8 cellular contexts compared by ENCODE assay signal in genomic region chr1:9198538-9199361, GRCh38. TPM values are rescaled to one million over a fixed set of nuclear protein-coding genes. Genes with fewer than 3 reads are reported as not detected.
DNase-seq lines count a peak whose midpoint lies in the region; ATAC-seq and TF ChIP-seq lines count a peak whose summit lies in the region.

No MANE protein-coding gene starts in this region.

- H3K4me3 ChIP-seq in GM23338, result peak overlapping the region; percentile 49

- H2AFZ ChIP-seq in GM23338, result peak overlapping the region; percentile 96

- no peak overlapping the region for H3K27ac ChIP-seq in GM23338 (ENCODE audit: low read depth)

- no peaks in the 10 kb centered on the region for H3K9me2 ChIP-seq in GM23338 (ENCODE audit: insufficient read depth)

- H3K4me1 Mint-ChIP-seq in GM23338 (peaks cover 35% of the 10 kb centered on the region), mesothelial cell of epicardium (peaks cover 27% of the 10 kb centered on the region)

- H3K4me1 ChIP-seq in GM23338 (ENCODE audit: insufficient read depth), result peaks cover 14% of the 10 kb centered on the region; the same call in 1 of the 2 replicates

- no peak overlapping the region for H3K27ac Mint-ChIP-seq in GM23338
- no peak overlapping the region for H3K27ac Mint-ChIP-seq in mesothelial cell of epicardium

- TF ChIP-seq CTCF in GM23338 (conservative IDR thresholded peaks at IDR 0.05; ENCODE audit: low read depth in 2 of 2) (peak in 1 of 2 experiments; percentile 48; a peak in 2 of 4 replicates), mesothelial cell of epicardium (IDR thresholded peaks at IDR 0.05; ENCODE audit: unreplicated experiment) (no peak)

- no peaks in the 10 kb centered on the region; the same call in 2 of the 3 replicates for H3K9me3 Mint-ChIP-seq in GM23338
- no peaks in the 10 kb centered on the region for H3K9me3 Mint-ChIP-seq in mesothelial cell of epicardium

- no peaks in the 10 kb centered on the region for H3K79me2 ChIP-seq in GM23338 (replicated peaks; ENCODE audit: insufficient read depth)

- H3K27me3 ChIP-seq in GM23338 (ENCODE audit: insufficient read depth), result peaks cover 70% of the 10 kb centered on the region

- peak overlapping the region; percentile 82 for H3K4me2 ChIP-seq in GM23338

- DNase-seq in AG08396 (ENCODE audit: low spot score) (peak; percentile 48), GM23338 (ENCODE audit: low spot score) (peak; percentile 87), dermis blood vessel endothelial cell (peak; percentile 69), mesothelial cell of epicardium (ENCODE audit: low spot score in 2 of 2, unreplicated experiment in 2 of 2) (peak in 1 of 2 experiments; percentile 64), cerebellum (ENCODE audit: low spot score) (no peak), NCI-H2196 treated with DMSO at 0.1 percent for 48 hours (lab: John Stamatoyannopoulos, UW; ENCODE audit: unreplicated experiment) (no peak)

- H3K36me3 Mint-ChIP-seq in GM23338 (ENCODE audit: low read depth) (no peaks in the 10 kb centered on the region), mesothelial cell of epicardium (no peaks in the 10 kb centered on the region)

- ATAC-seq in GM23338, result peak; percentile 79
- no peak for ATAC-seq in HG03432 (IDR thresholded peaks at IDR 0.05; ENCODE audit: unreplicated experiment)
- no peak for ATAC-seq in GM19035 (IDR thresholded peaks at IDR 0.05; ENCODE audit: unreplicated experiment)

- H3F3A ChIP-seq in GM23338 (replicated peaks; ENCODE audit: low read depth), result no peaks in the 10 kb centered on the region

- no peaks in the 10 kb centered on the region for H3K36me3 ChIP-seq in GM23338 (ENCODE audit: insufficient read depth)

- H3K27me3 Mint-ChIP-seq in GM23338 (ENCODE audit: insufficient read depth, low read depth, poor library complexity), result peaks cover 71% of the 10 kb centered on the region
- H3K27me3 Mint-ChIP-seq in mesothelial cell of epicardium (ENCODE audit: low read depth), result peaks cover 76% of the 10 kb centered on the region

- H3K4me3 Mint-ChIP-seq in GM23338 (peak overlapping the region; percentile 71), mesothelial cell of epicardium (peak overlapping the region; percentile 58)

- H4K20me1 ChIP-seq in GM23338 (replicated peaks; ENCODE audit: insufficient read depth), result no peaks in the 10 kb centered on the region

TF ChIP-seq in GM23338, 12 proteins besides CTCF, POLR2A, EP300 and RAD21:
- TF ChIP-seq EZH2phosphoT487 (IDR thresholded peaks at IDR 0.05; ENCODE audit: unreplicated experiment), result no peak
- TF ChIP-seq NANOG (IDR thresholded peaks at IDR 0.05; ENCODE audit: borderline replicate concordance), result no peak
- TF ChIP-seq JUNB (IDR thresholded peaks at IDR 0.05; ENCODE audit: unreplicated experiment), result no peak
- no peak for TF ChIP-seq ZNF462 (CRISPR knock-in tag; IDR thresholded peaks at IDR 0.05)
- TF ChIP-seq EZH2 (IDR thresholded peaks at IDR 0.05; ENCODE audit: low read depth, unreplicated experiment), result no peak
- no peak for TF ChIP-seq STAT1 (IDR thresholded peaks at IDR 0.05; ENCODE audit: unreplicated experiment)
- no peak for TF ChIP-seq ETS1 (IDR thresholded peaks at IDR 0.05)
- TF ChIP-seq ZNF331 (CRISPR knock-in tag; IDR thresholded peaks at IDR 0.05; ENCODE audit: low read depth), result no peak
- no peak for TF ChIP-seq CREB1 (CRISPR knock-in tag; IDR thresholded peaks at IDR 0.05; ENCODE audit: low read depth)
- no peak for TF ChIP-seq ZNF114 (CRISPR knock-in tag; IDR thresholded peaks at IDR 0.05)
- no peak for TF ChIP-seq POLR2AphosphoS5 (IDR thresholded peaks at IDR 0.05; ENCODE audit: low read depth)

RNA-seq across cellular contexts. Expression of gene H6PD, which starts 35.8 kb away (rescaled TPM):
- total RNA-seq in GM23338 (2014; rRNA removed; shearing (Covaris generic)), result 4.2 and 4.7 TPM in 2 replicates
- 0.99 and 1.2 TPM in 2 replicates for polyA plus RNA-seq in GM23338 (2016; fragmentation: Nextera tagmentation; extraction: Ambion mirVana)
- 21.3 and 32.1 TPM in 2 replicates for total RNA-seq in dermis blood vessel endothelial cell
- total RNA-seq in mesothelial cell of epicardium, result 71.2 to 74.6 TPM (median 73.1 TPM) in 3 replicates
- 10.1 TPM for total RNA-seq in cerebellum

Comparison
In these comparisons a context has a peak if more than half of its experiments do, and no peak if none do; other contexts are left out.
1. DNase-seq: peak in AG08396 (single experiment), GM23338 (single experiment) and dermis blood vessel endothelial cell (single experiment); none in cerebellum (single experiment) and NCI-H2196 treated with DMSO at 0.1 percent for 48 hours (single experiment).